1 cellular context compared by ENCODE assay signal in genomic region chr3:72680766-72681165, GRCh38.
TF ChIP-seq lines count a peak whose summit lies in the region.

No MANE protein-coding gene starts in this region.

TF ChIP-seq in SK-N-SH treated with all-trans-retinoic acid at 6 μM for 48 hours, 23 proteins besides CTCF, POLR2A, EP300 and RAD21 (continued from another document):
- TF ChIP-seq CREB5 (CRISPR knock-in tag; IDR thresholded peaks at IDR 0.05; ENCODE audit: low read depth) (no peak), ZNF565 (CRISPR knock-in tag; conservative IDR thresholded peaks at IDR 0.05; ENCODE audit: low read depth) (no peak), OSR1 (CRISPR knock-in tag; IDR thresholded peaks at IDR 0.05) (no peak), ARNTL (CRISPR knock-in tag; IDR thresholded peaks at IDR 0.05; ENCODE audit: borderline replicate concordance, low read depth) (no peak)
TF ChIP-seq in SK-N-SH treated with all-trans-retinoic acid at 6 μM for 48 hours: peak in this region for 0.
